In genomic region chr14:93909429-93910128, GRCh38 we compare ENCODE assay signal across 1 cellular context.
A peak's percentile ranks its signal among the peaks of the same experiment; 100 is the strongest.
TF ChIP-seq lines count a peak whose summit lies in the region.

No MANE protein-coding gene starts in this region.

TF ChIP-seq in HepG2, 621 proteins besides CTCF, POLR2A, EP300 and RAD21 (continued from another document and continues in another):
- TF ChIP-seq ZGPAT (CRISPR knock-in tag; IDR thresholded peaks at IDR 0.05) (no peak), GLI4 (CRISPR knock-in tag; IDR thresholded peaks at IDR 0.05; ENCODE audit: borderline replicate concordance) (no peak), DPF2 (CRISPR knock-in tag; IDR thresholded peaks at IDR 0.05; ENCODE audit: borderline replicate concordance, low read depth) (no peak), ZNF644 (CRISPR knock-in tag; IDR thresholded peaks at IDR 0.05; ENCODE audit: low read depth) (peak; percentile 93), ZNF253 (CRISPR knock-in tag; IDR thresholded peaks at IDR 0.05; ENCODE audit: borderline replicate concordance) (no peak), RAD51 (IDR thresholded peaks at IDR 0.05; ENCODE audit: borderline replicate concordance) (no peak), MLX (CRISPR knock-in tag; IDR thresholded peaks at IDR 0.05) (no peak), ZNF230 (CRISPR knock-in tag; IDR thresholded peaks at IDR 0.05) (no peak), TAF1 (CRISPR knock-in tag; IDR thresholded peaks at IDR 0.05) (no peak), ELF4 (CRISPR knock-in tag; IDR thresholded peaks at IDR 0.05; ENCODE audit: borderline replicate concordance) (no peak), ZNF569 (CRISPR knock-in tag; IDR thresholded peaks at IDR 0.05; ENCODE audit: borderline replicate concordance) (no peak), MAFG (CRISPR knock-in tag; IDR thresholded peaks at IDR 0.05) (no peak), ARNT2 (CRISPR knock-in tag; IDR thresholded peaks at IDR 0.05; ENCODE audit: low read depth) (no peak), ZBTB42 (CRISPR knock-in tag; IDR thresholded peaks at IDR 0.05) (no peak), STAT5B (CRISPR knock-in tag; IDR thresholded peaks at IDR 0.05) (no peak), ZNF800 (CRISPR knock-in tag; IDR thresholded peaks at IDR 0.05) (no peak), NFRKB (IDR thresholded peaks at IDR 0.05) (no peak), SMARCE1 (IDR thresholded peaks at IDR 0.05; ENCODE audit: borderline replicate concordance) (no peak), ZNF678 (CRISPR knock-in tag; IDR thresholded peaks at IDR 0.05) (no peak), BORCS8-MEF2B (CRISPR knock-in tag; IDR thresholded peaks at IDR 0.05) (no peak), GMEB2 (CRISPR knock-in tag; IDR thresholded peaks at IDR 0.05; ENCODE audit: low read depth) (no peak), ZNF574 (CRISPR knock-in tag; IDR thresholded peaks at IDR 0.05) (peak; percentile 33; the same call in 1 of the 2 replicates), ARNT (IDR thresholded peaks at IDR 0.05) (no peak), ZNF746 (CRISPR knock-in tag; IDR thresholded peaks at IDR 0.05) (no peak), ZFP1 (CRISPR knock-in tag; IDR thresholded peaks at IDR 0.05) (no peak), ZNF547 (CRISPR knock-in tag; IDR thresholded peaks at IDR 0.05) (0 out of 2 replicates have a peak, but pooled peaks have one; percentile 45), GABPB1 (CRISPR knock-in tag; IDR thresholded peaks at IDR 0.05) (no peak), ZNF407 (CRISPR knock-in tag; IDR thresholded peaks at IDR 0.05; ENCODE audit: not compliant biosample characterization) (no peak), ZNF431 (CRISPR knock-in tag; IDR thresholded peaks at IDR 0.05; ENCODE audit: borderline replicate concordance, low read depth) (no peak), ZMYM2 (CRISPR knock-in tag; IDR thresholded peaks at IDR 0.05) (no peak)
- TF ChIP-seq, protein P1, sequence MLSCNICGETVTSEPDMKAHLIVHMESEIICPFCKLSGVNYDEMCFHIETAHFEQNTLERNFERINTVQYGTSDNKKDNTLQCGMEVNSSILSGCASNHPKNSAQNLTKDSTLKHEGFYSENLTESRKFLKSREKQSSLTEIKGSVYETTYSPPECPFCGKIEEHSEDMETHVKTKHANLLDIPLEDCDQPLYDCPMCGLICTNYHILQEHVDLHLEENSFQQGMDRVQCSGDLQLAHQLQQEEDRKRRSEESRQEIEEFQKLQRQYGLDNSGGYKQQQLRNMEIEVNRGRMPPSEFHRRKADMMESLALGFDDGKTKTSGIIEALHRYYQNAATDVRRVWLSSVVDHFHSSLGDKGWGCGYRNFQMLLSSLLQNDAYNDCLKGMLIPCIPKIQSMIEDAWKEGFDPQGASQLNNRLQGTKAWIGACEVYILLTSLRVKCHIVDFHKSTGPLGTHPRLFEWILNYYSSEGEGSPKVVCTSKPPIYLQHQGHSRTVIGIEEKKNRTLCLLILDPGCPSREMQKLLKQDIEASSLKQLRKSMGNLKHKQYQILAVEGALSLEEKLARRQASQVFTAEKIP (CRISPR knock-in tag; IDR thresholded peaks at IDR 0.05; ENCODE audit: borderline replicate concordance) = no peak
- TF ChIP-seq, protein P2, sequence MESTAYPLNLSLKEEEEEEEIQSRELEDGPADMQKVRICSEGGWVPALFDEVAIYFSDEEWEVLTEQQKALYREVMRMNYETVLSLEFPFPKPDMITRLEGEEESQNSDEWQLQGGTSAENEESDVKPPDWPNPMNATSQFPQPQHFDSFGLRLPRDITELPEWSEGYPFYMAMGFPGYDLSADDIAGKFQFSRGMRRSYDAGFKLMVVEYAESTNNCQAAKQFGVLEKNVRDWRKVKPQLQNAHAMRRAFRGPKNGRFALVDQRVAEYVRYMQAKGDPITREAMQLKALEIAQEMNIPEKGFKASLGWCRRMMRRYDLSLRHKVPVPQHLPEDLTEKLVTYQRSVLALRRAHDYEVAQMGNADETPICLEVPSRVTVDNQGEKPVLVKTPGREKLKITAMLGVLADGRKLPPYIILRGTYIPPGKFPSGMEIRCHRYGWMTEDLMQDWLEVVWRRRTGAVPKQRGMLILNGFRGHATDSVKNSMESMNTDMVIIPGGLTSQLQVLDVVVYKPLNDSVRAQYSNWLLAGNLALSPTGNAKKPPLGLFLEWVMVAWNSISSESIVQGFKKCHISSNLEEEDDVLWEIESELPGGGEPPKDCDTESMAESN (CRISPR knock-in tag; conservative IDR thresholded peaks at IDR 0.05) = no peak
- TF ChIP-seq, protein P3, sequence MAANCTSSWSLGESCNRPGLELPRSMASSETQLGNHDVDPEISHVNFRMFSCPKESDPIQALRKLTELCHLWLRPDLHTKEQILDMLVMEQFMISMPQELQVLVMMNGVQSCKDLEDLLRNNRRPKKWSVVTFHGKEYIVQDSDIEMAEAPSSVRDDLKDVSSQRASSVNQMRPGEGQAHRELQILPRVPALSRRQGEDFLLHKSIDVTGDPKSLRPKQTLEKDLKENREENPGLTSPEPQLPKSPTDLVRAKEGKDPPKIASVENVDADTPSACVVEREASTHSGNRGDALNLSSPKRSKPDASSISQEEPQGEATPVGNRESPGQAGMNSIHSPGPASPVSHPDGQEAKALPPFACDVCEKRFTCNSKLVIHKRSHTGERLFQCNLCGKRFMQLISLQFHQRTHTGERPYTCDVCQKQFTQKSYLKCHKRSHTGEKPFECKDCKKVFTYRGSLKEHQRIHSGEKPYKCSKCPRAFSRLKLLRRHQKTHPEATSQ (CRISPR knock-in tag; IDR thresholded peaks at IDR 0.05; ENCODE audit: borderline replicate concordance) = no peak
- TF ChIP-seq, protein P4, sequence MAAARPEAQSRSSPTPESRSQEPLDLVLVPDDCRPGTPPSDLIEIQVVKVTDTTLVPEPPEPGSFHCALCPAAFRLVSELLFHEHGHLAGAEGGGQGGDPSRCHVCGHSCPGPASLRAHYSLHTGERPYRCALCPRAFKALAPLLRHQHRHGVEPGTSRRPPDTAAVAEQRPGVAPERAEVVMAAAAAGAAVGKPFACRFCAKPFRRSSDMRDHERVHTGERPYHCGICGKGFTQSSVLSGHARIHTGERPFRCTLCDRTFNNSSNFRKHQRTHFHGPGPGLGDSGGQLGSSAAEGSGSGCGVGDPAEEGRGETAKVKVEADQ (CRISPR knock-in tag; IDR thresholded peaks at IDR 0.05; ENCODE audit: borderline replicate concordance) = no peak
